In genomic region chr12:38162708-38163441, GRCh38 we compare ENCODE assay signal across 24 cellular contexts.
"Had no signal": no experiment of that assay in that cellular context is flagged by ENCODE, and none has a peak within 500 bp of the region (broad histone marks: within the 10 kb centered on the region; RNA-seq: fewer than 3 reads in every experiment).

No MANE protein-coding gene starts in this region.

- H3K27ac Mint-ChIP-seq: immature natural killer cell; naive thymus-derived CD4-positive, alpha-beta T cell; natural killer cell treated with Interleukin-12 subunit alpha and Interleukin-12 subunit beta and Interleukin-15 and Interleukin-18, amount 100 ng/mL, for 72 hours; progenitor cell of endocrine pancreas; stimulated activated effector memory CD8-positive, alpha-beta T cell treated with anti-CD3 and anti-CD28 coated beads, Interleukin-12 subunit alpha, Interleukin-12 subunit beta, amount 100 ng/mL, for 72 hours; type B pancreatic cell had no signal

- H3K4me3 Mint-ChIP-seq: immature natural killer cell; naive thymus-derived CD4-positive, alpha-beta T cell; natural killer cell treated with Interleukin-12 subunit alpha and Interleukin-12 subunit beta and Interleukin-15 and Interleukin-18, amount 100 ng/mL, for 72 hours; stimulated activated effector memory CD8-positive, alpha-beta T cell treated with anti-CD3 and anti-CD28 coated beads, Interleukin-12 subunit alpha, Interleukin-12 subunit beta, amount 100 ng/mL, for 72 hours; stimulated activated naive CD8-positive, alpha-beta T cell treated with anti-CD3 and anti-CD28 coated beads, Interleukin-15, amount 100 ng/mL, for 72 hours; type B pancreatic cell had no signal

- H3K9me3 Mint-ChIP-seq: type B pancreatic cell had no signal

- H3K4me1 Mint-ChIP-seq: immature natural killer cell; naive thymus-derived CD4-positive, alpha-beta T cell; stimulated activated effector memory CD8-positive, alpha-beta T cell treated with anti-CD3 and anti-CD28 coated beads, Interleukin-12 subunit alpha, Interleukin-12 subunit beta, amount 100 ng/mL, for 72 hours; stimulated activated naive CD8-positive, alpha-beta T cell treated with anti-CD3 and anti-CD28 coated beads, Interleukin-15, amount 100 ng/mL, for 72 hours had no signal

- H3K36me3 ChIP-seq: left lung, right atrium auricular region, tibial nerve, vagina had no signal

- H3K27ac ChIP-seq: left lung, parathyroid adenoma, right atrium auricular region, skin epidermis, tibial nerve, vagina had no signal

- H3K4me1 ChIP-seq: left lung, parathyroid adenoma, right atrium auricular region, tibial nerve, vagina had no signal

- DNase-seq: hypothalamus; immature natural killer cell; left colon; mesendoderm; midbrain; mucosa of descending colon; naive thymus-derived CD4-positive, alpha-beta T cell; nucleus accumbens; stimulated activated CD4-positive, alpha-beta T cell treated with anti-CD3 and anti-CD28 coated beads, Interleukin-4, amount 100 ng/mL, for 24 hours; stimulated activated naive CD4-positive, alpha-beta T cell treated with Interleukin-2 at 50 U/mL for 16 hours; stimulated activated naive CD8-positive, alpha-beta T cell treated with anti-CD3 and anti-CD28 coated beads, Interleukin-15, amount 100 ng/mL, for 72 hours; substantia nigra had no signal

- ATAC-seq: left colon; left lung; mucosa of descending colon; naive thymus-derived CD4-positive, alpha-beta T cell; sciatic nerve had no signal

- H3K9me3 ChIP-seq: right atrium auricular region, vagina had no signal

- H3K27me3 Mint-ChIP-seq: naive thymus-derived CD4-positive, alpha-beta T cell; natural killer cell treated with Interleukin-12 subunit alpha and Interleukin-12 subunit beta and Interleukin-15 and Interleukin-18, amount 100 ng/mL, for 72 hours; progenitor cell of endocrine pancreas; stimulated activated naive CD8-positive, alpha-beta T cell treated with anti-CD3 and anti-CD28 coated beads, Interleukin-15, amount 100 ng/mL, for 72 hours; type B pancreatic cell had no signal

- H3K4me3 ChIP-seq: left lung, lung, mucosa of descending colon, right atrium auricular region, skin epidermis, tibial nerve, vagina had no signal

- H3K27me3 ChIP-seq: left lung, right atrium auricular region, tibial nerve, vagina had no signal

- H3K36me3 Mint-ChIP-seq: immature natural killer cell; naive thymus-derived CD4-positive, alpha-beta T cell; natural killer cell treated with Interleukin-12 subunit alpha and Interleukin-12 subunit beta and Interleukin-15 and Interleukin-18, amount 100 ng/mL, for 72 hours; stimulated activated effector memory CD8-positive, alpha-beta T cell treated with anti-CD3 and anti-CD28 coated beads, Interleukin-12 subunit alpha, Interleukin-12 subunit beta, amount 100 ng/mL, for 72 hours; type B pancreatic cell had no signal
